In genomic region chr21:44329971-44330681, GRCh38 we compare ENCODE assay signal across 25 cellular contexts. TPM values are rescaled to one million over a fixed set of nuclear protein-coding genes. Genes with fewer than 3 reads are reported as not detected.
A peak's percentile ranks its signal among the peaks of the same experiment; 100 is the strongest.
DNase-seq lines count a peak whose midpoint lies in the region; ATAC-seq, FAIRE-seq and TF ChIP-seq lines count a peak whose summit lies in the region.
"Had no signal": no experiment of that assay in that cellular context is flagged by ENCODE, and none has a peak within 500 bp of the region (broad histone marks: within the 10 kb centered on the region; RNA-seq: fewer than 3 reads in every experiment).

No MANE protein-coding gene starts in this region.

- BruUV-seq in endothelial cell of umbilical vein (replicated peaks; lab: Mats Ljungman, UMichigan): no TSS peak

- ATAC-seq in stimulated activated effector memory CD8-positive, alpha-beta T cell treated with anti-CD3 and anti-CD28 coated beads, Interleukin-12 subunit alpha, Interleukin-12 subunit beta, amount 100 ng/mL, for 72 hours: no peak
- ATAC-seq: left ventricle myocardium superior; naive thymus-derived CD4-positive, alpha-beta T cell had no signal

- no peaks in the 10 kb centered on the region for H3K79me2 ChIP-seq in endothelial cell of umbilical vein (ENCODE audit: control insufficient read depth, insufficient read depth, low read length)

- no peaks in the 10 kb centered on the region for H3K9me1 ChIP-seq in endothelial cell of umbilical vein (replicated peaks; ENCODE audit: control insufficient read depth, extremely low read depth, insufficient read depth, low read length)

- POLR2A ChIA-PET in endothelial cell of umbilical vein (lab: Charles Lee): no interaction called here

- H3K9me3 Mint-ChIP-seq in IgD-negative memory B cell: no peaks in the 10 kb centered on the region
- H3K9me3 Mint-ChIP-seq in stimulated activated effector memory CD8-positive, alpha-beta T cell treated with anti-CD3 and anti-CD28 coated beads, Interleukin-12 subunit alpha, Interleukin-12 subunit beta, amount 100 ng/mL, for 72 hours: no peaks in the 10 kb centered on the region
- no peaks in the 10 kb centered on the region for H3K9me3 Mint-ChIP-seq in osteocyte (ENCODE audit: unreplicated experiment)
- H3K9me3 Mint-ChIP-seq: activated CD4-positive, alpha-beta T cell treated with anti-CD3 and anti-CD28 coated beads, Interleukin-2, amount 10 ng/mL, durations not matched to agents 24 days and 14 days; mesothelial cell of epicardium had no signal

- H3K27ac Mint-ChIP-seq in IgD-negative memory B cell (peak overlapping the region in 2 of 3 donors; percentile 69 to 72), osteocyte (ENCODE audit: unreplicated experiment) (no peak overlapping the region)
- H3K27ac Mint-ChIP-seq in stimulated activated effector memory CD8-positive, alpha-beta T cell treated with anti-CD3 and anti-CD28 coated beads, Interleukin-12 subunit alpha, Interleukin-12 subunit beta, amount 100 ng/mL, for 72 hours: peak overlapping the region; percentile 29
- H3K27ac Mint-ChIP-seq: activated CD4-positive, alpha-beta T cell treated with anti-CD3 and anti-CD28 coated beads, Interleukin-2, amount 10 ng/mL, durations not matched to agents 24 days and 14 days; mesothelial cell of epicardium had no signal

- H3K4me3 Mint-ChIP-seq in IgD-negative memory B cell: no peak overlapping the region
- no peak overlapping the region for H3K4me3 Mint-ChIP-seq in stimulated activated effector memory CD8-positive, alpha-beta T cell treated with anti-CD3 and anti-CD28 coated beads, Interleukin-12 subunit alpha, Interleukin-12 subunit beta, amount 100 ng/mL, for 72 hours
- no peak overlapping the region for H3K4me3 Mint-ChIP-seq in osteocyte (ENCODE audit: unreplicated experiment)
- H3K4me3 Mint-ChIP-seq: activated CD4-positive, alpha-beta T cell treated with anti-CD3 and anti-CD28 coated beads, Interleukin-2, amount 10 ng/mL, durations not matched to agents 24 days and 14 days; mesothelial cell of epicardium; naive thymus-derived CD4-positive, alpha-beta T cell had no signal

- H3K4me1 Mint-ChIP-seq in IgD-negative memory B cell: no peaks in the 10 kb centered on the region
- H3K4me1 Mint-ChIP-seq in stimulated activated effector memory CD8-positive, alpha-beta T cell treated with anti-CD3 and anti-CD28 coated beads, Interleukin-12 subunit alpha, Interleukin-12 subunit beta, amount 100 ng/mL, for 72 hours: no peaks in the 10 kb centered on the region
- no peaks in the 10 kb centered on the region for H3K4me1 Mint-ChIP-seq in osteocyte (ENCODE audit: unreplicated experiment)
- H3K4me1 Mint-ChIP-seq: activated CD4-positive, alpha-beta T cell treated with anti-CD3 and anti-CD28 coated beads, Interleukin-2, amount 10 ng/mL, durations not matched to agents 24 days and 14 days; naive thymus-derived CD4-positive, alpha-beta T cell had no signal

- TF ChIP-seq CTCF in endothelial cell of umbilical vein (IDR thresholded peaks at IDR 0.05; ENCODE audit: extremely low read depth in 1 of 2, insufficient read depth in 1 of 2, low read depth in 1 of 2, low read length in 2 of 2): no peak
- no peak for TF ChIP-seq CTCF in osteocyte (IDR thresholded peaks at IDR 0.05)

- no peak overlapping the region for H3K9ac ChIP-seq in endothelial cell of umbilical vein (replicated peaks; ENCODE audit: extremely low read depth, insufficient read depth, low read length)

- H3K36me3 ChIP-seq in endothelial cell of umbilical vein (ENCODE audit: control insufficient read depth in 2 of 2, extremely low read depth in 1 of 2, insufficient read depth in 2 of 2, low read length in 2 of 2): peaks cover 1 to 8% of the 10 kb centered on the region in 2 experiments

- no peak overlapping the region for H2AFZ ChIP-seq in endothelial cell of umbilical vein (ENCODE audit: low read depth, low read length)

- CTCF ChIA-PET in endothelial cell of umbilical vein (lab: Charles Lee): interaction anchor here (1.5 kb wide), 1 partner anchor 32 kb away, joined by 4 read pairs; no protein-coding TSS in a partner anchor

- intact Hi-C loops in endothelial cell of umbilical vein (cut with micrococcal nuclease): no loop called here

- H3K27ac ChIP-seq in endothelial cell of umbilical vein (ENCODE audit: insufficient read depth, low read depth, low read length): no peak overlapping the region
- H3K27ac ChIP-seq: pancreas had no signal

- no peaks in the 10 kb centered on the region for H4K20me1 ChIP-seq in endothelial cell of umbilical vein (replicated peaks; ENCODE audit: control insufficient read depth, extremely low read depth, insufficient read depth, low read length)

- H3K36me3 Mint-ChIP-seq in IgD-negative memory B cell: no peaks in the 10 kb centered on the region
- peaks cover 62% of the 10 kb centered on the region for H3K36me3 Mint-ChIP-seq in stimulated activated effector memory CD8-positive, alpha-beta T cell treated with anti-CD3 and anti-CD28 coated beads, Interleukin-12 subunit alpha, Interleukin-12 subunit beta, amount 100 ng/mL, for 72 hours
- H3K36me3 Mint-ChIP-seq in osteocyte (ENCODE audit: unreplicated experiment): no peaks in the 10 kb centered on the region

- FAIRE-seq in endothelial cell of umbilical vein (lab: Jason Lieb, UNC): no peak
- FAIRE-seq: pancreas had no signal

- H3K4me1 ChIP-seq in endothelial cell of umbilical vein (ENCODE audit: control insufficient read depth, extremely low read depth, insufficient read depth, low read length): no peaks in the 10 kb centered on the region
- H3K4me1 ChIP-seq: pancreas had no signal

- H3K4me3 ChIP-seq in endothelial cell of umbilical vein (replicated peaks in 1 of 3; ENCODE audit: insufficient read depth in 1 of 3, low read depth in 1 of 3, low read length in 3 of 3): no peak overlapping the region
- H3K4me3 ChIP-seq: MG63, pancreas had no signal

- H3K27me3 Mint-ChIP-seq in IgD-negative memory B cell: no peaks in the 10 kb centered on the region
- no peaks in the 10 kb centered on the region for H3K27me3 Mint-ChIP-seq in osteocyte (ENCODE audit: unreplicated experiment)
- H3K27me3 Mint-ChIP-seq: activated CD4-positive, alpha-beta T cell treated with anti-CD3 and anti-CD28 coated beads, Interleukin-2, amount 10 ng/mL, durations not matched to agents 24 days and 14 days; naive thymus-derived CD4-positive, alpha-beta T cell had no signal

- H3K4me2 ChIP-seq in endothelial cell of umbilical vein (ENCODE audit: insufficient read depth, low read length): no peak overlapping the region

- TF ChIP-seq POLR2A in endothelial cell of umbilical vein (IDR thresholded peaks at IDR 0.05; ENCODE audit: low read depth, low read length): no peak

- dilution Hi-C loops in endothelial cell of umbilical vein (cut with MboI; ENCODE audit: extremely low pct_ligation_motif_present, low sequenced_read_pairs): no loop called here

- DNase-seq in ELF-1 (ENCODE audit: low read depth, low spot score): peak; percentile 22
- no peak for DNase-seq in endothelial cell of umbilical vein (ENCODE audit: low read depth, low spot score)
- no peak for DNase-seq in stimulated activated effector memory CD8-positive, alpha-beta T cell treated with anti-CD3 and anti-CD28 coated beads, Interleukin-12 subunit alpha, Interleukin-12 subunit beta, amount 100 ng/mL, for 72 hours (ENCODE audit: low spot score in 2 of 2)
- no peak for DNase-seq in NK-92 (lab: John Stamatoyannopoulos, UW; ENCODE audit: unreplicated experiment)
- DNase-seq in osteocyte (ENCODE audit: extremely low spot score, unreplicated experiment): no peak
- no peak for DNase-seq in activated CD4-positive, alpha-beta T cell treated with anti-CD3 and anti-CD28 coated beads for 48 hours
- no peak for DNase-seq in NCI-H2081 treated with DMSO at 0.1 percent for 48 hours (lab: John Stamatoyannopoulos, UW)
- DNase-seq: activated CD4-positive, alpha-beta T cell treated with anti-CD3 and anti-CD28 coated beads, Interleukin-2, amount 10 ng/mL, durations not matched to agents 24 days and 14 days; activated naive CD4-positive, alpha-beta T cell; activated T-cell treated with anti-CD3 and anti-CD28 coated beads, Interleukin-2, amount 50 U/mL, for 48 hours; dermis blood vessel endothelial cell; GOT3; KG1; left ventricle myocardium superior; MG63; naive thymus-derived CD4-positive, alpha-beta T cell; NCI-H1105 treated with DMSO at 0.1 percent for 48 hours; NCI-H2081; stimulated activated CD4-positive, alpha-beta T cell treated with anti-CD3 and anti-CD28 coated beads, Interleukin-2, amount 100 ng/mL, for 48 hours; T-helper 2 cell had no signal

- no peaks in the 10 kb centered on the region for H3K27me3 ChIP-seq in endothelial cell of umbilical vein (ENCODE audit: control insufficient read depth in 2 of 2, insufficient read depth in 2 of 2, low read length in 2 of 2)
- H3K27me3 ChIP-seq: MG63, pancreas had no signal

- no peaks in the 10 kb centered on the region for H3K9me3 ChIP-seq in endothelial cell of umbilical vein (replicated peaks; ENCODE audit: control insufficient read depth, insufficient read depth, low read length)
- H3K9me3 ChIP-seq: MG63, pancreas had no signal

RNA-seq across cellular contexts. Expression of gene CFAP410, which starts 9.1 kb away (rescaled TPM):
- 36.4 TPM for polyA plus RNA-seq in IgD-negative memory B cell
- total RNA-seq in endothelial cell of umbilical vein: 6.3 and 7.2 TPM in 2 replicates
- 12.2 and 15.0 TPM in 2 replicates for polyA plus RNA-seq in endothelial cell of umbilical vein
- polyA plus RNA-seq in endothelial cell of umbilical vein (2011; cell fraction: cytosol; rRNA removed): 3.5 and 7.6 TPM in 2 replicates
- polyA plus RNA-seq in endothelial cell of umbilical vein (2011; cell fraction: nucleus; rRNA removed): 21.7 and 24.7 TPM in 2 replicates
- 4.7 and 7.1 TPM in 2 replicates for polyA plus RNA-seq in endothelial cell of umbilical vein (2012)
- 3.0 and 3.7 TPM in 2 replicates for polyA minus RNA-seq in endothelial cell of umbilical vein
- 6.3 TPM for polyA minus RNA-seq in endothelial cell of umbilical vein (2011; cell fraction: cytosol; rRNA and poly(A)+ RNA removed)
- polyA minus RNA-seq in endothelial cell of umbilical vein (2011; cell fraction: nucleus; rRNA and poly(A)+ RNA removed): 5.0 and 13.1 TPM in 2 replicates
- 23.0 and 23.4 TPM in 2 replicates for total RNA-seq in osteocyte

RNA-seq across cellular contexts. Expression of gene TRPM2, which starts 23.3 kb away (rescaled TPM):
- polyA plus RNA-seq in IgD-negative memory B cell (5.1 TPM), endothelial cell of umbilical vein (0.02 TPM in 1 of 2 replicates, not detected in the other)
- total RNA-seq in endothelial cell of umbilical vein (not detected in 2 replicates), osteocyte (not detected in 2 replicates)
- not detected in 2 replicates for polyA plus RNA-seq in endothelial cell of umbilical vein (2011; cell fraction: cytosol; rRNA removed)
- polyA plus RNA-seq in endothelial cell of umbilical vein (2011; cell fraction: nucleus; rRNA removed): not detected in 2 replicates
- polyA plus RNA-seq in endothelial cell of umbilical vein (2012): 0.04 and 0.05 TPM in 2 replicates
- not detected in 2 replicates for polyA minus RNA-seq in endothelial cell of umbilical vein
- polyA minus RNA-seq in endothelial cell of umbilical vein (2011; cell fraction: cytosol; rRNA and poly(A)+ RNA removed): 11.5 TPM
- 0.63 TPM in 1 of 2 replicates, not detected in the other for polyA minus RNA-seq in endothelial cell of umbilical vein (2011; cell fraction: nucleus; rRNA and poly(A)+ RNA removed)
- polyA plus RNA-seq: BJ had no signal

RNA-seq across cellular contexts. Expression of gene PFKL, which starts 30.3 kb away (rescaled TPM):
- polyA plus RNA-seq in IgD-negative memory B cell (130 TPM), endothelial cell of umbilical vein (137 and 157 TPM in 2 replicates)
- total RNA-seq in endothelial cell of umbilical vein (154 and 170 TPM in 2 replicates), osteocyte (138 and 143 TPM in 2 replicates)
- 89.0 and 110 TPM in 2 replicates for polyA plus RNA-seq in endothelial cell of umbilical vein (2011; cell fraction: cytosol; rRNA removed)
- 247 and 268 TPM in 2 replicates for polyA plus RNA-seq in endothelial cell of umbilical vein (2011; cell fraction: nucleus; rRNA removed)
- polyA plus RNA-seq in endothelial cell of umbilical vein (2012): 96.3 and 164 TPM in 2 replicates
- polyA minus RNA-seq in endothelial cell of umbilical vein: 92.7 and 121 TPM in 2 replicates
- 85.0 TPM for polyA minus RNA-seq in endothelial cell of umbilical vein (2011; cell fraction: cytosol; rRNA and poly(A)+ RNA removed)
- 44.1 and 74.1 TPM in 2 replicates for polyA minus RNA-seq in endothelial cell of umbilical vein (2011; cell fraction: nucleus; rRNA and poly(A)+ RNA removed)

RNA-seq across cellular contexts. Expression of gene AIRE, which starts 44.5 kb away (rescaled TPM):
- polyA plus RNA-seq in IgD-negative memory B cell (0.45 TPM), endothelial cell of umbilical vein (0.04 and 0.05 TPM in 2 replicates)
- total RNA-seq in endothelial cell of umbilical vein (0.11 TPM in 1 of 2 replicates, not detected in the other), osteocyte (not detected in 2 replicates)
- not detected in 2 replicates for polyA plus RNA-seq in endothelial cell of umbilical vein (2011; cell fraction: cytosol; rRNA removed)
- polyA plus RNA-seq in endothelial cell of umbilical vein (2011; cell fraction: nucleus; rRNA removed): 0.31 and 0.37 TPM in 2 replicates
- polyA plus RNA-seq in endothelial cell of umbilical vein (2012): 0.11 TPM in 1 of 2 replicates, not detected in the other
- not detected in 2 replicates for polyA minus RNA-seq in endothelial cell of umbilical vein
- not detected for polyA minus RNA-seq in endothelial cell of umbilical vein (2011; cell fraction: cytosol; rRNA and poly(A)+ RNA removed)
- 0.10 and 0.14 TPM in 2 replicates for polyA minus RNA-seq in endothelial cell of umbilical vein (2011; cell fraction: nucleus; rRNA and poly(A)+ RNA removed)
- total RNA-seq: activated CD4-positive, alpha-beta T cell treated with anti-CD3 and anti-CD28 coated beads, Interleukin-2, amount 10 ng/mL, durations not matched to agents 24 days and 14 days; dermis blood vessel endothelial cell; left ventricle myocardium superior; pancreas; ureter had no signal
